In genomic region chr1:229874150-229874549, GRCh38 we compare ENCODE assay signal across 21 cellular contexts.
A peak's percentile ranks its signal among the peaks of the same experiment; 100 is the strongest.
DNase-seq lines count a peak whose midpoint lies in the region; ATAC-seq, FAIRE-seq and TF ChIP-seq lines count a peak whose summit lies in the region.
"Had no signal": no experiment of that assay in that cellular context is flagged by ENCODE, and none has a peak within 500 bp of the region (broad histone marks: within the 10 kb centered on the region; RNA-seq: fewer than 3 reads in every experiment).

No MANE protein-coding gene starts in this region.

- no peaks in the 10 kb centered on the region for H3K79me2 ChIP-seq in HepG2 (ENCODE audit: insufficient read depth, low read length)
- H3K79me2 ChIP-seq in mammary epithelial cell (ENCODE audit: insufficient read depth, low read length): no peaks in the 10 kb centered on the region

- H3K4me1 ChIP-seq in HepG2 (ENCODE audit: insufficient read depth, low read length): no peaks in the 10 kb centered on the region
- H3K4me1 ChIP-seq in right lobe of liver: no peaks in the 10 kb centered on the region
- peaks cover 5% of the 10 kb centered on the region for H3K4me1 ChIP-seq in mammary epithelial cell (ENCODE audit: insufficient read depth, low read length)
- peaks cover 0 to 1% of the 10 kb centered on the region in 2 donors for H3K4me1 ChIP-seq in aorta (ENCODE audit: control insufficient read depth in 1 of 2, insufficient read depth in 2 of 2, low read length in 2 of 2)

- WGBS in HepG2 (ENCODE audit: low lambda C conversion rate): 30% methylated on average over 3 of the region's 3 CpGs
- 88% methylated on average over 2 of the region's 3 CpGs for WGBS in right lobe of liver (ENCODE audit: insufficient coverage, low coverage, low lambda C conversion rate, missing lambda C conversion rate)
- WGBS in mammary epithelial cell (ENCODE audit: low coverage, missing lambda C conversion rate): 86% methylated on average over 3 of the region's 3 CpGs
- 94 to 95% methylated on average over 3 of the region's 3 CpGs for WGBS in aorta, 2 donors

- no TSS peak for BruUV-seq in HepG2 (replicated peaks; lab: Mats Ljungman, UMichigan)
- no TSS peak for BruUV-seq in mammary epithelial cell (replicated peaks; lab: Mats Ljungman, UMichigan)

- peaks cover 0 to 8% of the 10 kb centered on the region in 2 experiments; a peak in 3 of 5 replicates for H3K27me3 ChIP-seq in HepG2 (ENCODE audit: control insufficient read depth in 1 of 2, insufficient read depth in 2 of 2, low read length in 2 of 2)
- H3K27me3 ChIP-seq in right lobe of liver: no peaks in the 10 kb centered on the region
- peaks cover 9% of the 10 kb centered on the region for H3K27me3 ChIP-seq in mammary epithelial cell (ENCODE audit: insufficient read depth, low read length)
- H3K27me3 ChIP-seq in aorta (ENCODE audit: control insufficient read depth in 1 of 2, insufficient read depth in 2 of 2, low read length in 1 of 2): no peaks in the 10 kb centered on the region

- no peak for TF ChIP-seq POLR2A in HepG2 (IDR thresholded peaks at IDR 0.05; ENCODE audit: insufficient read depth in 1 of 2, low read depth in 2 of 2, low read length in 2 of 2)
- no peak for TF ChIP-seq POLR2A in right lobe of liver (IDR thresholded peaks at IDR 0.05)

- FAIRE-seq in HepG2 (lab: Jason Lieb, UNC): no peak
- FAIRE-seq: A204.1, H1 had no signal

- H3K4me3 ChIP-seq in HepG2 (replicated peaks in 1 of 3; ENCODE audit: insufficient read depth in 1 of 3, low read depth in 2 of 3, low read length in 3 of 3): no peak overlapping the region
- no peak overlapping the region for H3K4me3 ChIP-seq in right lobe of liver
- no peak overlapping the region for H3K4me3 ChIP-seq in mammary epithelial cell (replicated peaks in 1 of 3; ENCODE audit: insufficient read depth in 1 of 3, low read depth in 2 of 3, low read length in 3 of 3)
- H3K4me3 ChIP-seq in aorta (ENCODE audit: low read length in 2 of 2): no peak overlapping the region
- H3K4me3 ChIP-seq: PC-9 had no signal

- TF ChIP-seq RAD21 in HepG2 (CRISPR knock-in tag; IDR thresholded peaks at IDR 0.05): no peak

- in situ Hi-C loops in HepG2 (cut with HindIII; ENCODE audit: extremely low pct_ligation_motif_present, low pct_unique_long_range_greater_than_20kb): no loop called here
- in situ Hi-C loops in mammary epithelial cell (cut with MboI; ENCODE audit: low sequenced_read_pairs in 2 of 2): no loop called here

- DNase-seq in HepG2 (ENCODE audit: low spot score) (no peak), right lobe of liver (no peak), NCI-H460 (ENCODE audit: extremely low read depth, low read depth) (peak; percentile 32), mammary epithelial cell (peak; percentile 33), occipital lobe (lab: John Stamatoyannopoulos, UW) (no peak), aorta (no peak)
- no peak for DNase-seq in stimulated activated naive CD4-positive, alpha-beta T cell treated with Interleukin-2 at 50 U/mL for 16 hours (lab: John Stamatoyannopoulos, UW)
- DNase-seq: COR-L47; DND-41; NCI-H1092 treated with DMSO at 0.1 percent for 48 hours; NCI-H1694; NCI-H2107; NCI-H226; NCI-H526 treated with DMSO at 0.1 percent for 48 hours; NK-92 treated with Interleukin-12 subunit alpha and Interleukin-12 subunit beta, amount 100 ng/mL, for 24 hours; PC-9; SK-N-SH had no signal

- H3K4me2 ChIP-seq in HepG2 (ENCODE audit: low read depth, low read length) (no peak overlapping the region), mammary epithelial cell (ENCODE audit: insufficient read depth, low read depth, low read length) (no peak overlapping the region)
- H3K4me2 ChIP-seq: PC-9, SK-N-SH had no signal

- CTCF ChIA-PET in HepG2 (lab: Yijun Ruan, JAX; ENCODE audit: low intra/inter-chr PET ratio, low total read pairs) (no interaction called here), mammary epithelial cell (lab: Charles Lee; ENCODE audit: low non-redundant PET) (no interaction called here)

- no peak overlapping the region for H2AFZ ChIP-seq in HepG2 (ENCODE audit: low read length)
- peak overlapping the region; percentile 10 for H2AFZ ChIP-seq in mammary epithelial cell (ENCODE audit: low read depth, low read length)
- H2AFZ ChIP-seq: PC-9 had no signal

- ATAC-seq in HepG2: no peak
- ATAC-seq in right lobe of liver: no peak
- ATAC-seq in GM18909 (IDR thresholded peaks at IDR 0.05; ENCODE audit: poor library complexity, unreplicated experiment): no peak
- ATAC-seq in aorta (ENCODE audit: low FRiP score): no peak
- ATAC-seq: Right ventricle myocardium inferior had no signal

- H4K20me1 ChIP-seq in HepG2 (ENCODE audit: insufficient read depth, low read length) (no peaks in the 10 kb centered on the region), mammary epithelial cell (ENCODE audit: insufficient read depth, low read length) (no peaks in the 10 kb centered on the region)

- H3K36me3 ChIP-seq in HepG2 (replicated peaks in 1 of 2; ENCODE audit: control insufficient read depth in 1 of 2, insufficient read depth in 2 of 2, low read length in 2 of 2): no peaks in the 10 kb centered on the region
- no peaks in the 10 kb centered on the region for H3K36me3 ChIP-seq in right lobe of liver
- no peaks in the 10 kb centered on the region for H3K36me3 ChIP-seq in mammary epithelial cell (ENCODE audit: insufficient read depth, low read length)
- no peaks in the 10 kb centered on the region for H3K36me3 ChIP-seq in aorta (ENCODE audit: control insufficient read depth in 1 of 2, insufficient read depth in 2 of 2, low read length in 1 of 2)

- TF ChIP-seq EP300 in HepG2 (IDR thresholded peaks at IDR 0.05; ENCODE audit: low read depth in 2 of 2, low read length in 2 of 2) (no peak), HepG2 (CRISPR knock-in tag; IDR thresholded peaks at IDR 0.05; ENCODE audit: borderline replicate concordance) (no peak)

- no peaks in the 10 kb centered on the region for H3K9me3 ChIP-seq in HepG2 (ENCODE audit: low read length)
- H3K9me3 ChIP-seq in right lobe of liver: no peaks in the 10 kb centered on the region
- H3K9me3 ChIP-seq in mammary epithelial cell (replicated peaks; ENCODE audit: insufficient read depth, low read length): no peaks in the 10 kb centered on the region
- H3K9me3 ChIP-seq in aorta (ENCODE audit: control insufficient read depth, low read length): no peaks in the 10 kb centered on the region
- H3K9me3 ChIP-seq: SK-N-SH had no signal

- no peak overlapping the region for H3K9ac ChIP-seq in HepG2 (ENCODE audit: insufficient read depth, low read depth, low read length)
- H3K9ac ChIP-seq in mammary epithelial cell (ENCODE audit: insufficient read depth, low read length): no peak overlapping the region
- H3K9ac ChIP-seq: SK-N-SH had no signal

- TF ChIP-seq CTCF in HepG2 (CRISPR knock-in tag; IDR thresholded peaks at IDR 0.05) (no peak), right lobe of liver (IDR thresholded peaks at IDR 0.05) (no peak), mammary epithelial cell (conservative IDR thresholded peaks at IDR 0.05 in 1 of 2, IDR thresholded peaks at IDR 0.05 in 1 of 2; ENCODE audit: extremely low read depth in 1 of 2, insufficient read depth in 1 of 2, low read depth in 1 of 2, low read length in 2 of 2) (no peak)

- POLR2A ChIA-PET in HepG2 (lab: Yijun Ruan, JAX): no interaction called here

- intact Hi-C loops in HepG2 (cut with micrococcal nuclease; ENCODE audit: unreplicated experiment): no loop called here
- intact Hi-C loops in right lobe of liver (cut with DNase I): no loop called here
- intact Hi-C loops in mammary epithelial cell (cut with micrococcal nuclease): no loop called here
- intact Hi-C loops in aorta (cut with DNase I): no loop called here

- H3K27ac ChIP-seq in HepG2 (ENCODE audit: extremely low read length, insufficient read depth, low read length): no peak overlapping the region
- H3K27ac ChIP-seq in right lobe of liver: no peak overlapping the region
- H3K27ac ChIP-seq in mammary epithelial cell (ENCODE audit: insufficient read depth, low read depth, low read length): no peak overlapping the region
- H3K27ac ChIP-seq in aorta (ENCODE audit: low read depth in 1 of 2, low read length in 2 of 2): no peak overlapping the region
- H3K27ac ChIP-seq: PC-9 had no signal

- dilution Hi-C loops in mammary epithelial cell (cut with HindIII; ENCODE audit: low sequenced_read_pairs): no loop called here

TF ChIP-seq in HepG2, 621 proteins besides CTCF, POLR2A, EP300 and RAD21 (continues in another document):
- TF ChIP-seq ZBTB8A (CRISPR knock-in tag; IDR thresholded peaks at IDR 0.05; ENCODE audit: borderline replicate concordance, low read depth): no peak
- no peak for TF ChIP-seq KLF9 (CRISPR knock-in tag; IDR thresholded peaks at IDR 0.05; ENCODE audit: low read depth)
- TF ChIP-seq ZFP36 (IDR thresholded peaks at IDR 0.05; ENCODE audit: borderline replicate concordance, low read depth, low read length, partially characterized antibody): no peak
- TF ChIP-seq NFE2L2 (IDR thresholded peaks at IDR 0.05; ENCODE audit: low read length): peak; percentile 84
- TF ChIP-seq, protein P1, sequence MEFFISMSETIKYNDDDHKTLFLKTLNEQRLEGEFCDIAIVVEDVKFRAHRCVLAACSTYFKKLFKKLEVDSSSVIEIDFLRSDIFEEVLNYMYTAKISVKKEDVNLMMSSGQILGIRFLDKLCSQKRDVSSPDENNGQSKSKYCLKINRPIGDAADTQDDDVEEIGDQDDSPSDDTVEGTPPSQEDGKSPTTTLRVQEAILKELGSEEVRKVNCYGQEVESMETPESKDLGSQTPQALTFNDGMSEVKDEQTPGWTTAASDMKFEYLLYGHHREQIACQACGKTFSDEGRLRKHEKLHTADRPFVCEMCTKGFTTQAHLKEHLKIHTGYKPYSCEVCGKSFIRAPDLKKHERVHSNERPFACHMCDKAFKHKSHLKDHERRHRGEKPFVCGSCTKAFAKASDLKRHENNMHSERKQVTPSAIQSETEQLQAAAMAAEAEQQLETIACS (CRISPR knock-in tag; IDR thresholded peaks at IDR 0.05): no peak
- TF ChIP-seq KLF15 (CRISPR knock-in tag; IDR thresholded peaks at IDR 0.05; ENCODE audit: borderline replicate concordance): no peak
- TF ChIP-seq, protein P2, sequence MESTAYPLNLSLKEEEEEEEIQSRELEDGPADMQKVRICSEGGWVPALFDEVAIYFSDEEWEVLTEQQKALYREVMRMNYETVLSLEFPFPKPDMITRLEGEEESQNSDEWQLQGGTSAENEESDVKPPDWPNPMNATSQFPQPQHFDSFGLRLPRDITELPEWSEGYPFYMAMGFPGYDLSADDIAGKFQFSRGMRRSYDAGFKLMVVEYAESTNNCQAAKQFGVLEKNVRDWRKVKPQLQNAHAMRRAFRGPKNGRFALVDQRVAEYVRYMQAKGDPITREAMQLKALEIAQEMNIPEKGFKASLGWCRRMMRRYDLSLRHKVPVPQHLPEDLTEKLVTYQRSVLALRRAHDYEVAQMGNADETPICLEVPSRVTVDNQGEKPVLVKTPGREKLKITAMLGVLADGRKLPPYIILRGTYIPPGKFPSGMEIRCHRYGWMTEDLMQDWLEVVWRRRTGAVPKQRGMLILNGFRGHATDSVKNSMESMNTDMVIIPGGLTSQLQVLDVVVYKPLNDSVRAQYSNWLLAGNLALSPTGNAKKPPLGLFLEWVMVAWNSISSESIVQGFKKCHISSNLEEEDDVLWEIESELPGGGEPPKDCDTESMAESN (CRISPR knock-in tag; conservative IDR thresholded peaks at IDR 0.05): no peak
- TF ChIP-seq BRD4 (CRISPR knock-in tag; IDR thresholded peaks at IDR 0.05): no peak
- TF ChIP-seq MAFK (conservative IDR thresholded peaks at IDR 0.05 in 1 of 2, IDR thresholded peaks at IDR 0.05 in 1 of 2; ENCODE audit: low read length in 2 of 2): 0 out of 4 replicates have a peak, but pooled peaks of 1 of the 2 experiments have one; percentile 13

Comparison
In these comparisons a context has a peak if more than half of its experiments do, and no peak if none do; other contexts are left out.
1. DNase-seq: peak in NCI-H460 (single experiment) and mammary epithelial cell (single experiment); none in HepG2 (single experiment), right lobe of liver (0 of 3), occipital lobe (single experiment), stimulated activated naive CD4-positive, alpha-beta T cell treated with Interleukin-2 at 50 U/mL for 16 hours (single experiment) and aorta (0 of 2).